In the genomic region with DNA sequence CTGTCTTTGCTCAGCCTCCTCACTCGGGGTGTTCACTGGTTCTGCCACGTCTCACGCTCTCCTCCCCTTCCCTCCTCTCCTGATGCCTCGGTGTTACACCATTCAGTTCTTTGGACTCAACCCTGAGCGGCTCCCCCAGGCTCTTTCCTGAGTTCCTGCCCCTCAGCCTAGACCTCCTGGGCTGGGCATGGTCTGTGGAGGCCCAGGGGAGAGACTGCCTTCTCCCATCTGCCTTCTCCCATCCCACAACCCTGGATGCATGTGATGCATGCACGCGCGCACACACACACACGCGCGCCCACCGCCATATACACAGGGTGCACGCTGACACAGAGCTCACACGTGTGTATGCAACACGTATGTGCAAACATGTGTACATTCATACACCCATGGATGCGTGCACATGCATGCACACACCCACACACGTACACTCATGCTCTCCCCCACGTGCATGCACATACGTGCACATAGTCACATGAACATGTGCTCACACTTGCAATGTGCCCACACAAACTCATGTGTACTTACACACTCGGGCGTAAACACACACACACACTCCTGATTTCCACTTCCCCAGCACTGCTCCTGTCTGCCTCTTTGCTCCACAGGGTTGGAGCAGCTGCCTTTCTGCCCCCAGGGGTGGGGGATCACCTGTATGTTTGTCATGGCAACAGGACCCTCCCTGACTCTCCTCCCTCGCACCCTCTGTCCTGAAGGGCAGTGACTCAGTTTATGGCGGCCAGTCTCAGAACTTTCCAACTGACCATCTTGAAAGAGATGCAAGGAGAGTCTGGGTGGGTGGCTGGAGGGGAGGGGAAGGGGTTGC, we compare ENCODE assay signal across 23 cellular contexts. TPM values are rescaled to one million over a fixed set of nuclear protein-coding genes. Genes with fewer than 3 reads are reported as not detected.
"Had no signal": no experiment of that assay in that cellular context is flagged by ENCODE, and none has a peak within 500 bp of the region (broad histone marks: within the 10 kb centered on the region; RNA-seq: fewer than 3 reads in every experiment).

No MANE protein-coding gene starts in this region.

- DNase-seq: activated CD4-positive, alpha-beta T cell treated with anti-CD3 and anti-CD28 coated beads, Interleukin-2, amount 10 ng/mL, durations not matched to agents 24 days and 14 days; activated CD4-positive, CD25-positive, alpha-beta regulatory T cell; activated CD8-positive, alpha-beta memory T cell treated with anti-CD3 and anti-CD28 coated beads, Interleukin-2, amount 50 U/mL, for 4 hours; activated CD8-positive, alpha-beta T cell treated with anti-CD3 and anti-CD28 coated beads, Interleukin-2, amount 10 ng/mL, durations not matched to agents 7 days and 5 days; activated gamma-delta T cell; activated T-cell treated with anti-CD3 and anti-CD28 coated beads, Interleukin-2, amount 50 U/mL, for 48 hours; central memory CD4-positive, alpha-beta T cell; colonic mucosa; foreskin keratinocyte; head of caudate nucleus; left colon; mucosa of descending colon; naive thymus-derived CD4-positive, alpha-beta T cell; occipital lobe; right cardiac atrium; small intestine; stimulated activated CD4-positive, alpha-beta T cell treated with anti-CD3 and anti-CD28 coated beads, Interleukin-4, amount 100 ng/mL, for 24 hours; SW 1271; testis had no signal

- H3K9me3 Mint-ChIP-seq: activated CD4-positive, alpha-beta T cell treated with anti-CD3 and anti-CD28 coated beads, Interleukin-2, amount 10 ng/mL, durations not matched to agents 24 days and 14 days; activated naive CD4-positive, alpha-beta T cell treated with anti-CD3 and anti-CD28 coated beads, Interleukin-2, amount 50 U/mL, for 72 hours; stimulated activated naive CD8-positive, alpha-beta T cell treated with anti-CD3 and anti-CD28 coated beads, Interleukin-15, Interleukin-2, amounts not matched to agents 100 ng/mL and 50 ng/mL, for 24 hours; T-helper 2 cell treated with Interferon-gamma antibody and Interleukin-4, amounts not matched to agents 5 μg/mL and 100 μg/mL, for 36 hours had no signal

- H3K4me1 ChIP-seq: colonic mucosa, foreskin keratinocyte had no signal

- H3K9me3 ChIP-seq: colonic mucosa, mucosa of descending colon, testis had no signal

- H3K36me3 Mint-ChIP-seq: activated naive CD4-positive, alpha-beta T cell treated with anti-CD3 and anti-CD28 coated beads, Interleukin-2, amount 50 U/mL, for 72 hours had no signal

- H3K27ac ChIP-seq: colonic mucosa, foreskin keratinocyte, testis had no signal

- H3K4me3 ChIP-seq: colonic mucosa, mucosa of descending colon, testis had no signal

- H3K27me3 ChIP-seq: colonic mucosa, foreskin keratinocyte, testis had no signal

- H3K4me3 Mint-ChIP-seq: activated CD4-positive, alpha-beta T cell treated with anti-CD3 and anti-CD28 coated beads, Interleukin-2, amount 10 ng/mL, durations not matched to agents 24 days and 14 days; activated CD8-positive, alpha-beta T cell treated with anti-CD3 and anti-CD28 coated beads, Interleukin-2, amount 10 ng/mL, durations not matched to agents 7 days and 5 days; naive thymus-derived CD4-positive, alpha-beta T cell; stimulated activated naive CD8-positive, alpha-beta T cell treated with anti-CD3 and anti-CD28 coated beads, Interleukin-15, Interleukin-2, amounts not matched to agents 100 ng/mL and 50 ng/mL, for 24 hours; T-helper 2 cell treated with Interferon-gamma antibody and Interleukin-4, amounts not matched to agents 5 μg/mL and 100 μg/mL, for 36 hours had no signal

- H3K4me1 Mint-ChIP-seq: activated CD4-positive, alpha-beta T cell treated with anti-CD3 and anti-CD28 coated beads, Interleukin-2, amount 10 ng/mL, durations not matched to agents 24 days and 14 days; naive thymus-derived CD4-positive, alpha-beta T cell had no signal

- H3K27me3 Mint-ChIP-seq: stimulated activated naive CD8-positive, alpha-beta T cell treated with anti-CD3 and anti-CD28 coated beads, Interleukin-15, Interleukin-2, amounts not matched to agents 100 ng/mL and 50 ng/mL, for 24 hours had no signal

- H3K27ac Mint-ChIP-seq: activated CD4-positive, alpha-beta T cell treated with anti-CD3 and anti-CD28 coated beads, Interleukin-2, amount 10 ng/mL, durations not matched to agents 24 days and 14 days; activated CD8-positive, alpha-beta T cell treated with anti-CD3 and anti-CD28 coated beads, Interleukin-2, amount 10 ng/mL, durations not matched to agents 7 days and 5 days; naive thymus-derived CD4-positive, alpha-beta T cell; stimulated activated naive CD8-positive, alpha-beta T cell treated with anti-CD3 and anti-CD28 coated beads, Interleukin-15, Interleukin-2, amounts not matched to agents 100 ng/mL and 50 ng/mL, for 24 hours; T-helper 2 cell treated with Interferon-gamma antibody and Interleukin-4, amounts not matched to agents 5 μg/mL and 100 μg/mL, for 36 hours had no signal

- H3K36me3 ChIP-seq: colonic mucosa had no signal

RNA-seq across cellular contexts. Expression of gene HUNK, which starts 59.0 kb away (rescaled TPM):
- total RNA-seq: endothelial cell of umbilical vein had no signal
